8 cellular contexts compared by ENCODE assay signal in the genomic region with DNA sequence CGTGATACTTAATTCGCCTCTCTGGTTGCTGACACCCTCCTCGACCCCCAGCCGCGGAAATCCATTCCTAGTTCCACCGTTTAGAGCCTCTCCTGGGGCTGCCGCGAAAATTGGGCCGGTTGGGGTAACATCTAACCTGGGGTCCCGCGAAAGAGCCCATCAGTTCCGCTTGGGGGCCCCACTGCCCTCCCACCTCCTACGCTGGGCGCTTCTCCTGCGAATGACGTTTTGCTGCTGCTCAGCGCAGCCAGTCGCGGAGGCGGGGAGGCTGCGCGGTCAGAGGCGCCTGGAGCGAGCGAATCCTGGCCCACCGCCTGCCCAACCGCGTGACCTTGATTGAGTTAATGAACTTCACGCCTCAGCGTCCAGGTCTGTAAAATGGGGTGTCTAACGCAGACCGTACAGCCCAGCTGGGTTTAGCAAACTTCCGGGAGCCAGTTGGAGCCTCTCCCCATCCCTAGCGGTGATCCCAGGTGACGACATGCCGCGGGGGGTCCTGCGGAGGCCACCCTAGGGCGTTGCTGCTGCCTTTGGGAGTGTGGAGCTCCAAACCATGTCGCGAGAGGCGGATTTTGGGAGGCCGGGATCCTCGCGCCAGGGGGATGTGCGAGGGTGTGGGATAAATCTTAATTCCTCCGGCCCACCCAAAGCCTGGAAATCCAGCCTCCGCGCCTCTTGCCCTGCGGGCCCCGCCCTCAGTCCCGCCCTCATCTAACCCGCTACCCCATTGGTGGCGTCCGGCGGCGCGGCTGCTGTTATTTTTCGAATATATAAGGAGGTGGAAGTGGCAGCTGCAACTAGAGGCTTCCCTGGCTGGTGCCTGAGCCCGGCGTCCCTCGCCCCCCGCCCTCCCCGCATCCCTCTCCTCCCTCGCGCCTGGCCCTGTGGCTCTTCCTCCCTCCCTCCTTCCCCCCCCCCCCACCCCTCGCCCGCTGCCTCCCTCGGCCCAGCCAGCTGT. TPM values are rescaled to one million over a fixed set of nuclear protein-coding genes. Genes with fewer than 3 reads are reported as not detected.
A peak's percentile ranks its signal among the peaks of the same experiment; 100 is the strongest.
DNase-seq lines count a peak whose midpoint lies in the region; ATAC-seq and TF ChIP-seq lines count a peak whose summit lies in the region.

TSS of gene CDC25B (plus strand) at position 800 of the 958 bp plus-strand sequence. CDS start 222 bp downstream, outside the sequence.

- peak within 1 kb of the TSS; percentile 97 for H3K27ac ChIP-seq in fibroblast of lung (ENCODE audit: insufficient read depth, low read length)

- peak; percentile 93 for DNase-seq in Daoy (ENCODE audit: low read depth)
- peak; percentile 94 for DNase-seq in H4 (ENCODE audit: low spot score)
- DNase-seq in LNCaP clone FGC (ENCODE audit: low read depth) = no peak
- peak; percentile 96 for DNase-seq in RPMI8226
- DNase-seq in activated T-helper 1 cell treated with anti-CD3 and anti-CD28 coated beads, Interleukin-12 subunit alpha, Interleukin-12 subunit beta, Interleukin-2, Interleukin-4 antibody, amounts not matched to agents 30 ng/mL and 10 ng/mL and 1 ng/mL, durations not matched to agents 14 hours and 24 hours and 36 hours (ENCODE audit: low spot score) = peak; percentile 81
- DNase-seq in fibroblast of lung (ENCODE audit: low read depth in 2 of 2) = peak; percentile 87 to 95
- peak; percentile 84 to 95 (median 86) for DNase-seq in naive thymus-derived CD8-positive, alpha-beta T cell
- peak; percentile 88 for DNase-seq in stimulated activated naive CD4-positive, alpha-beta T cell treated with Interleukin-2 at 50 U/mL for 16 hours (lab: John Stamatoyannopoulos, UW)

- H3K36me3 ChIP-seq in fibroblast of lung (ENCODE audit: control insufficient read depth, insufficient read depth, low read length) = peaks cover 18% of the 10 kb centered on the region

- no peaks in the 10 kb centered on the region for H3K27me3 Mint-ChIP-seq in activated T-helper 1 cell treated with anti-CD3 and anti-CD28 coated beads, Interleukin-12 subunit alpha, Interleukin-12 subunit beta, Interleukin-2, Interleukin-4 antibody, amounts not matched to agents 30 ng/mL and 10 ng/mL and 1 ng/mL, durations not matched to agents 14 hours and 24 hours and 36 hours (ENCODE audit: insufficient read depth)
- no peaks in the 10 kb centered on the region for H3K27me3 Mint-ChIP-seq in naive thymus-derived CD8-positive, alpha-beta T cell

- ATAC-seq in naive thymus-derived CD8-positive, alpha-beta T cell = peak; percentile 76 to 80

- H3K27me3 ChIP-seq in fibroblast of lung (ENCODE audit: control insufficient read depth, insufficient read depth, low read length) = no peaks in the 10 kb centered on the region

- H4K20me1 ChIP-seq in fibroblast of lung (ENCODE audit: control insufficient read depth, extremely low read depth, insufficient read depth, low read length) = no peaks in the 10 kb centered on the region

- intact Hi-C loops in activated T-helper 1 cell treated with anti-CD3 and anti-CD28 coated beads, Interleukin-12 subunit alpha, Interleukin-12 subunit beta, Interleukin-2, Interleukin-4 antibody, amounts not matched to agents 30 ng/mL and 10 ng/mL and 1 ng/mL, durations not matched to agents 14 hours and 24 hours and 36 hours (cut with micrococcal nuclease) = loop anchor here (1.0 to 10.0 kb wide), 7 partner anchors 8 to 1329 kb away; partner anchors contain the start of genes ADISSP, AP5S1, CDS2 and PANK2

- H3K79me2 ChIP-seq in fibroblast of lung (ENCODE audit: control insufficient read depth, insufficient read depth, low read length) = peaks cover 43% of the 10 kb centered on the region

- peak within 1 kb of the TSS; percentile 89 for H3K9ac ChIP-seq in fibroblast of lung (ENCODE audit: insufficient read depth, low read length)

- TF ChIP-seq CTCF in LNCaP clone FGC (IDR thresholded peaks at IDR 0.05; ENCODE audit: control insufficient read depth, extremely low read depth, insufficient read depth) = peak; percentile 5; the same call in 1 of the 2 replicates
- TF ChIP-seq CTCF in fibroblast of lung (conservative IDR thresholded peaks at IDR 0.05 in 1 of 2, IDR thresholded peaks at IDR 0.05 in 1 of 2; ENCODE audit: low read depth in 1 of 2, low read length in 2 of 2) = peak; percentile 41 to 50

- H3K9me3 ChIP-seq in fibroblast of lung (ENCODE audit: control insufficient read depth, insufficient read depth, low read depth, low read length) = no peaks in the 10 kb centered on the region

- POLR2A ChIA-PET in naive thymus-derived CD8-positive, alpha-beta T cell (lab: Charles Lee) = interaction anchor here (0.6 to 2.7 kb wide), 7 partner anchors 8 to 59 kb away, joined by 3 to 9 read pairs (median 4); partner anchors contain the start of genes ADISSP and CENPB

- H3K4me3 ChIP-seq in LNCaP clone FGC (ENCODE audit: low read depth, low read length) = peak within 1 kb of the TSS; percentile 76
- H3K4me3 ChIP-seq in fibroblast of lung (replicated peaks in 1 of 4; ENCODE audit: control extremely low read depth in 1 of 4, insufficient read depth in 1 of 4, low read depth in 3 of 4, low read length in 4 of 4) = peak within 1 kb of the TSS; percentile 73 to 97 (median 86)

- no peaks in the 10 kb centered on the region for H3K9me3 Mint-ChIP-seq in activated T-helper 1 cell treated with anti-CD3 and anti-CD28 coated beads, Interleukin-12 subunit alpha, Interleukin-12 subunit beta, Interleukin-2, Interleukin-4 antibody, amounts not matched to agents 30 ng/mL and 10 ng/mL and 1 ng/mL, durations not matched to agents 14 hours and 24 hours and 36 hours
- H3K9me3 Mint-ChIP-seq in naive thymus-derived CD8-positive, alpha-beta T cell = no peaks in the 10 kb centered on the region

- peak within 1 kb of the TSS; percentile 83 for H3K4me2 ChIP-seq in fibroblast of lung (ENCODE audit: extremely low read depth, insufficient read depth, low read length)

- H2AFZ ChIP-seq in fibroblast of lung (ENCODE audit: low read length) = peak within 1 kb of the TSS; percentile 84

- H3K4me1 Mint-ChIP-seq in activated T-helper 1 cell treated with anti-CD3 and anti-CD28 coated beads, Interleukin-12 subunit alpha, Interleukin-12 subunit beta, Interleukin-2, Interleukin-4 antibody, amounts not matched to agents 30 ng/mL and 10 ng/mL and 1 ng/mL, durations not matched to agents 14 hours and 24 hours and 36 hours (ENCODE audit: low read depth) = peaks cover 47% of the 10 kb centered on the region
- peaks cover 20 to 48% (median 45%) of the 10 kb centered on the region in 4 donors for H3K4me1 Mint-ChIP-seq in naive thymus-derived CD8-positive, alpha-beta T cell

- peaks cover 21% of the 10 kb centered on the region for H3K4me1 ChIP-seq in fibroblast of lung (ENCODE audit: control insufficient read depth, extremely low read depth, insufficient read depth, low read length)

- H3K36me3 Mint-ChIP-seq in activated T-helper 1 cell treated with anti-CD3 and anti-CD28 coated beads, Interleukin-12 subunit alpha, Interleukin-12 subunit beta, Interleukin-2, Interleukin-4 antibody, amounts not matched to agents 30 ng/mL and 10 ng/mL and 1 ng/mL, durations not matched to agents 14 hours and 24 hours and 36 hours (ENCODE audit: low read depth) = peaks cover 20% of the 10 kb centered on the region
- H3K36me3 Mint-ChIP-seq in naive thymus-derived CD8-positive, alpha-beta T cell = peaks cover 0 to 29% (median 20%) of the 10 kb centered on the region in 3 donors

- peak within 1 kb of the TSS; percentile 93 for H3K4me3 Mint-ChIP-seq in activated T-helper 1 cell treated with anti-CD3 and anti-CD28 coated beads, Interleukin-12 subunit alpha, Interleukin-12 subunit beta, Interleukin-2, Interleukin-4 antibody, amounts not matched to agents 30 ng/mL and 10 ng/mL and 1 ng/mL, durations not matched to agents 14 hours and 24 hours and 36 hours
- H3K4me3 Mint-ChIP-seq in naive thymus-derived CD8-positive, alpha-beta T cell = peak within 1 kb of the TSS; percentile 95 to 100 (median 98)

- peak within 1 kb of the TSS; percentile 96 for H3K27ac Mint-ChIP-seq in activated T-helper 1 cell treated with anti-CD3 and anti-CD28 coated beads, Interleukin-12 subunit alpha, Interleukin-12 subunit beta, Interleukin-2, Interleukin-4 antibody, amounts not matched to agents 30 ng/mL and 10 ng/mL and 1 ng/mL, durations not matched to agents 14 hours and 24 hours and 36 hours
- peak within 1 kb of the TSS; percentile 94 to 99 (median 97) for H3K27ac Mint-ChIP-seq in naive thymus-derived CD8-positive, alpha-beta T cell

RNA-seq across cellular contexts. Expression of gene CDC25B, which starts in this region (rescaled TPM):
- 39.7 and 43.3 TPM in 2 replicates for total RNA-seq in Daoy (2014; rRNA removed; shearing (Covaris generic))
- total RNA-seq in H4 (2014; rRNA removed; shearing (Covaris generic)) = 35.7 and 39.6 TPM in 2 replicates
- total RNA-seq in activated T-helper 1 cell treated with anti-CD3 and anti-CD28 coated beads, Interleukin-12 subunit alpha, Interleukin-12 subunit beta, Interleukin-2, Interleukin-4 antibody, amounts not matched to agents 30 ng/mL and 10 ng/mL and 1 ng/mL, durations not matched to agents 14 hours and 24 hours and 36 hours = 71.7 and 76.2 TPM in 2 replicates
- total RNA-seq in fibroblast of lung = 49.3 and 62.1 TPM in 2 replicates
- 38.2 and 86.1 TPM in 2 replicates for polyA plus RNA-seq in fibroblast of lung
- polyA plus RNA-seq in fibroblast of lung (2012) = 51.8 and 121 TPM in 2 replicates
- 88.0 and 238 TPM in 2 replicates for polyA minus RNA-seq in fibroblast of lung (ENCODE audit: low replicate concordance)
- 100 to 1,000 TPM; 320 to 336 TPM for total RNA-seq in naive thymus-derived CD8-positive, alpha-beta T cell
- polyA plus RNA-seq in naive thymus-derived CD8-positive, alpha-beta T cell = 10 to 100 TPM; 38.1 to 49.7 (median 42.0) TPM
